ENCODE assay signal across 1 cellular context in genomic region chr7:30617359-30617758, GRCh38.
TF ChIP-seq lines count a peak whose summit lies in the region.

No MANE protein-coding gene starts in this region.

TF ChIP-seq in GM12878, 131 proteins besides CTCF, POLR2A, EP300 and RAD21:
- TF ChIP-seq RFX5 (IDR thresholded peaks at IDR 0.05; ENCODE audit: low read depth, low read length) (no peak), POLR2AphosphoS5 (IDR thresholded peaks at IDR 0.05; ENCODE audit: low read length) (no peak)
